10 cellular contexts compared by ENCODE assay signal in genomic region chr22:37418627-37419369, GRCh38. TPM values are rescaled to one million over a fixed set of nuclear protein-coding genes. Genes with fewer than 3 reads are reported as not detected.
DNase-seq lines count a peak whose midpoint lies in the region; ATAC-seq and TF ChIP-seq lines count a peak whose summit lies in the region.
"Had no signal": no experiment of that assay in that cellular context is flagged by ENCODE, and none has a peak within 500 bp of the region (broad histone marks: within the 10 kb centered on the region; RNA-seq: fewer than 3 reads in every experiment).

No MANE protein-coding gene starts in this region.

- POLR2A ChIA-PET in GM10248 (lab: Yijun Ruan, JAX): no interaction called here

- H3K27me3 ChIP-seq in hepatocyte: peaks cover 44% of the 10 kb centered on the region

- H3K4me2 ChIP-seq in hepatocyte: peak overlapping the region; percentile 90

- no peak overlapping the region for H2AFZ ChIP-seq in hepatocyte

- WGBS in hepatocyte (ENCODE audit: low lambda C conversion rate, missing lambda C conversion rate): 76% methylated on average over 22 of the region's 28 CpGs

- H3K36me3 Mint-ChIP-seq in activated T-cell treated with anti-CD3 and anti-CD28 coated beads, Interleukin-2, amount 50 U/mL, for 24 hours (ENCODE audit: low read depth): no peaks in the 10 kb centered on the region
- peaks cover 9% of the 10 kb centered on the region for H3K36me3 Mint-ChIP-seq in T-helper 17 cell (ENCODE audit: low read depth)
- peaks cover 0 to 2% of the 10 kb centered on the region in 2 donors for H3K36me3 Mint-ChIP-seq in stimulated activated naive B cell treated with anti-CD40 and anti-IgM and Interleukin-4, amounts not matched to agents 10 μg/mL and 1 μg/mL and 100 μg/mL, for 72 hours

- H3K27ac ChIP-seq in hepatocyte: no peak overlapping the region

- H3K36me3 ChIP-seq in hepatocyte (replicated peaks; ENCODE audit: insufficient read depth, low read depth): no peaks in the 10 kb centered on the region

- no peak for DNase-seq in activated T-cell treated with anti-CD3 and anti-CD28 coated beads, Interleukin-2, amount 50 U/mL, for 24 hours
- DNase-seq in activated T-cell treated with anti-CD3 and anti-CD28 coated beads, Interleukin-2, amount 50 U/mL, for 48 hours: no peak
- DNase-seq in T-helper 17 cell: no peak
- no peak for DNase-seq in hepatocyte (ENCODE audit: low spot score)
- DNase-seq in stimulated activated naive B cell treated with anti-CD40 and anti-IgM and Interleukin-4, amounts not matched to agents 10 μg/mL and 1 μg/mL and 100 μg/mL, for 72 hours: no peak
- DNase-seq in GM10248 (ENCODE audit: extremely low spot score): no peak
- DNase-seq in DMS114 treated with DMSO at 0.1 percent for 48 hours (lab: John Stamatoyannopoulos, UW; ENCODE audit: unreplicated experiment): no peak
- DNase-seq: GDM1, T-helper 1 cell had no signal

- no peak for TF ChIP-seq CTCF in hepatocyte (IDR thresholded peaks at IDR 0.05; ENCODE audit: poor library complexity)
- TF ChIP-seq CTCF in GM10248 (IDR thresholded peaks at IDR 0.05; ENCODE audit: control extremely low read depth, extremely low read depth, low read depth, missing control alignments): no peak

- no peaks in the 10 kb centered on the region for H3K9me3 Mint-ChIP-seq in activated T-cell treated with anti-CD3 and anti-CD28 coated beads, Interleukin-2, amount 50 U/mL, for 24 hours
- no peaks in the 10 kb centered on the region for H3K9me3 Mint-ChIP-seq in stimulated activated naive B cell treated with anti-CD40 and anti-IgM and Interleukin-4, amounts not matched to agents 10 μg/mL and 1 μg/mL and 100 μg/mL, for 72 hours

- CTCF ChIA-PET in GM10248 (lab: Yijun Ruan, JAX): no interaction called here

- no peaks in the 10 kb centered on the region for H3K9me3 ChIP-seq in T-helper 17 cell (ENCODE audit: control insufficient read depth, low read length, poor library complexity, severe bottlenecking)
- H3K9me3 ChIP-seq in hepatocyte (ENCODE audit: low read depth): no peaks in the 10 kb centered on the region

- H3K4me3 Mint-ChIP-seq in activated T-cell treated with anti-CD3 and anti-CD28 coated beads, Interleukin-2, amount 50 U/mL, for 24 hours: peak overlapping the region; percentile 68
- H3K4me3 Mint-ChIP-seq in T-helper 17 cell: peak overlapping the region; percentile 88
- peak overlapping the region; percentile 68 to 74 for H3K4me3 Mint-ChIP-seq in stimulated activated naive B cell treated with anti-CD40 and anti-IgM and Interleukin-4, amounts not matched to agents 10 μg/mL and 1 μg/mL and 100 μg/mL, for 72 hours

- H3K4me1 ChIP-seq in hepatocyte (ENCODE audit: insufficient read depth): peaks cover 9% of the 10 kb centered on the region

- H3K4me3 ChIP-seq in hepatocyte: no peak overlapping the region

- H3K4me1 Mint-ChIP-seq in activated T-cell treated with anti-CD3 and anti-CD28 coated beads, Interleukin-2, amount 50 U/mL, for 24 hours (ENCODE audit: low read depth): peaks cover 28% of the 10 kb centered on the region
- H3K4me1 Mint-ChIP-seq in T-helper 17 cell: peaks cover 30% of the 10 kb centered on the region
- peaks cover 29 to 41% of the 10 kb centered on the region in 2 donors for H3K4me1 Mint-ChIP-seq in stimulated activated naive B cell treated with anti-CD40 and anti-IgM and Interleukin-4, amounts not matched to agents 10 μg/mL and 1 μg/mL and 100 μg/mL, for 72 hours

- no peak overlapping the region for H3K27ac Mint-ChIP-seq in activated T-cell treated with anti-CD3 and anti-CD28 coated beads, Interleukin-2, amount 50 U/mL, for 24 hours
- peak overlapping the region; percentile 24 for H3K27ac Mint-ChIP-seq in T-helper 17 cell
- peak overlapping the region; percentile 65 for H3K27ac Mint-ChIP-seq in stimulated activated naive B cell treated with anti-CD40 and anti-IgM and Interleukin-4, amounts not matched to agents 10 μg/mL and 1 μg/mL and 100 μg/mL, for 72 hours

- H4K20me1 ChIP-seq in hepatocyte (ENCODE audit: insufficient read depth, poor library complexity, severe bottlenecking): no peaks in the 10 kb centered on the region

- ATAC-seq in T-helper 17 cell: no peak
- ATAC-seq in stimulated activated naive B cell treated with anti-CD40 and anti-IgM and Interleukin-4, amounts not matched to agents 10 μg/mL and 1 μg/mL and 100 μg/mL, for 72 hours (replicated peaks): no peak
- ATAC-seq in HG03457 (IDR thresholded peaks at IDR 0.05; ENCODE audit: unreplicated experiment): no peak

- H3K9me2 ChIP-seq in hepatocyte (replicated peaks; ENCODE audit: insufficient read depth): no peaks in the 10 kb centered on the region

- H3K79me2 ChIP-seq in hepatocyte: no peaks in the 10 kb centered on the region

- peaks cover 70% of the 10 kb centered on the region for H3K27me3 Mint-ChIP-seq in activated T-cell treated with anti-CD3 and anti-CD28 coated beads, Interleukin-2, amount 50 U/mL, for 24 hours
- H3K27me3 Mint-ChIP-seq in T-helper 17 cell: peaks cover 73% of the 10 kb centered on the region
- H3K27me3 Mint-ChIP-seq in stimulated activated naive B cell treated with anti-CD40 and anti-IgM and Interleukin-4, amounts not matched to agents 10 μg/mL and 1 μg/mL and 100 μg/mL, for 72 hours: peaks cover 76 to 81% of the 10 kb centered on the region in 2 donors

RNA-seq across cellular contexts. Expression of gene ELFN2, which starts 8.5 kb away (rescaled TPM):
- under 1 TPM; 0.10 to 0.12 TPM for total RNA-seq in T-helper 17 cell
- total RNA-seq in hepatocyte: 0.20 and 0.53 TPM in 2 replicates
- 0.19 and 0.40 TPM in 2 replicates for polyA plus RNA-seq in hepatocyte
